28 cellular contexts compared by ENCODE assay signal in genomic region chr22:17350292-17350691, GRCh38.
"Had no signal": no experiment of that assay in that cellular context is flagged by ENCODE, and none has a peak within 500 bp of the region (broad histone marks: within the 10 kb centered on the region; RNA-seq: fewer than 3 reads in every experiment).

No MANE protein-coding gene starts in this region.

- H3K4me2 ChIP-seq: smooth muscle cell had no signal

- H3K27me3 ChIP-seq: breast epithelium, ovary, sigmoid colon, thyroid gland, upper lobe of right lung had no signal

- H3K9me3 ChIP-seq: breast epithelium, esophagus muscularis mucosa, mucosa of descending colon, ovary, sigmoid colon, stomach, thyroid gland, upper lobe of right lung had no signal

- H3K4me3 ChIP-seq: breast epithelium, esophagus muscularis mucosa, mucosa of descending colon, ovary, sigmoid colon, smooth muscle cell, stomach, thyroid gland, upper lobe of right lung had no signal

- H3K4me1 ChIP-seq: breast epithelium, esophagus muscularis mucosa, sigmoid colon, stomach, thyroid gland had no signal

- ATAC-seq: left cardiac atrium; left ventricle myocardium superior; mucosa of descending colon; stimulated activated naive B cell treated with anti-CD40 and anti-IgM and Interleukin-4, amounts not matched to agents 10 μg/mL and 1 μg/mL and 100 μg/mL, for 72 hours; T-helper 17 cell; upper lobe of right lung had no signal

- H3K27ac ChIP-seq: breast epithelium, esophagus muscularis mucosa, ovary, sigmoid colon, stomach, thyroid gland, upper lobe of right lung had no signal

- DNase-seq: activated CD4-positive, alpha-beta memory T cell treated with anti-CD3 and anti-CD28 coated beads for 36 hours; activated CD4-positive, alpha-beta T cell treated with anti-CD3 and anti-CD28 coated beads, Interleukin-2, amount 10 ng/mL, durations not matched to agents 24 days and 14 days; activated CD4-positive, CD25-positive, alpha-beta regulatory T cell treated with anti-CD3 and anti-CD28 coated beads, Interleukin-2, amount 50 U/mL, for 72 hours; activated CD8-positive, alpha-beta memory T cell treated with anti-CD3 and anti-CD28 coated beads, Interleukin-2, amount 50 U/mL, for 4 hours; activated gamma-delta T cell; activated naive CD4-positive, alpha-beta T cell treated with anti-CD3 and anti-CD28 coated beads, Interleukin-2, amount 10 ng/mL, durations not matched to agents 7 days and 5 days; activated T-cell treated with anti-CD3 and anti-CD28 coated beads, Interleukin-2, amount 50 U/mL, for 1 hour; amniotic stem cell; dermis blood vessel endothelial cell; effector CD4-positive, alpha-beta T cell; islet precursor cell; left cardiac atrium; left ventricle myocardium superior; mucosa of descending colon; naive B cell; nephron progenitor cell; ovary; sigmoid colon; stimulated activated CD4-positive, alpha-beta T cell treated with anti-CD3 and anti-CD28 coated beads, Interleukin-2, amount 100 ng/mL, for 24 hours; stimulated activated naive B cell treated with anti-CD40 and anti-IgM and Interleukin-4, amounts not matched to agents 10 μg/mL and 1 μg/mL and 100 μg/mL, for 72 hours; stomach; T-helper 17 cell; T1000; thyroid gland; upper lobe of right lung had no signal

- H3K36me3 ChIP-seq: breast epithelium, esophagus muscularis mucosa, ovary, sigmoid colon, stomach, thyroid gland, upper lobe of right lung had no signal
